ENCODE assay signal across 28 cellular contexts in genomic region chr12:47747115-47747514, GRCh38. TPM values are rescaled to one million over a fixed set of nuclear protein-coding genes. Genes with fewer than 3 reads are reported as not detected.
DNase-seq lines count a peak whose midpoint lies in the region; ATAC-seq and TF ChIP-seq lines count a peak whose summit lies in the region.
"Had no signal": no experiment of that assay in that cellular context is flagged by ENCODE, and none has a peak within 500 bp of the region (broad histone marks: within the 10 kb centered on the region; RNA-seq: fewer than 3 reads in every experiment).

No MANE protein-coding gene starts in this region.

- H3K36me3 Mint-ChIP-seq in endothelial cell (ENCODE audit: low read depth, unreplicated experiment) = peaks cover 52% of the 10 kb centered on the region
- H3K36me3 Mint-ChIP-seq: stimulated activated effector memory CD8-positive, alpha-beta T cell treated with anti-CD3 and anti-CD28 coated beads, Interleukin-12 subunit alpha, Interleukin-12 subunit beta, amount 100 ng/mL, for 72 hours had no signal

- H3K79me1 ChIP-seq in mesendoderm (ENCODE audit: low read length) = peaks cover 2% of the 10 kb centered on the region

- no peak overlapping the region for H3K27ac ChIP-seq in A673 (ENCODE audit: low read depth, low read length, poor library complexity, severe bottlenecking)
- H3K27ac ChIP-seq in Karpas-422 (ENCODE audit: low read length) = no peak overlapping the region
- no peak overlapping the region for H3K27ac ChIP-seq in mesendoderm (ENCODE audit: low read depth, low read length)
- H3K27ac ChIP-seq: heart right ventricle, Peyer's patch, SJSA1, suprapubic skin had no signal

- 0 out of 2 replicates have a peak, but pooled peaks cover 8% of the 10 kb centered on the region for H4K20me1 ChIP-seq in Karpas-422 (ENCODE audit: insufficient read depth, low read depth, low read length)

- no peak overlapping the region for H2AK5ac ChIP-seq in mesendoderm (ENCODE audit: low read length)

- no TSS peak for BruUV-seq in A673 (replicated peaks; lab: Mats Ljungman, UMichigan)

- no peak overlapping the region for H3K27ac Mint-ChIP-seq in endothelial cell (ENCODE audit: unreplicated experiment)
- H3K27ac Mint-ChIP-seq: stimulated activated effector memory CD8-positive, alpha-beta T cell treated with anti-CD3 and anti-CD28 coated beads, Interleukin-12 subunit alpha, Interleukin-12 subunit beta, amount 100 ng/mL, for 72 hours had no signal

- no peak overlapping the region for H3K18ac ChIP-seq in mesendoderm (ENCODE audit: low read length)

- peak; percentile 25 for DNase-seq in A673 (ENCODE audit: low spot score)
- DNase-seq in Karpas-422 = peak; percentile 58
- no peak for DNase-seq in endothelial cell (ENCODE audit: low spot score)
- DNase-seq in left cardiac atrium = no peak
- DNase-seq in NCI-H2171 treated with DMSO at 0.1 percent for 48 hours (lab: John Stamatoyannopoulos, UW) = no peak
- no peak for DNase-seq in mesendoderm
- DNase-seq in pons (ENCODE audit: low spot score) = no peak
- DNase-seq: activated gamma-delta T cell; cerebellar nuclear complex; DMS79; GF-D8; GOT3; heart right ventricle; Kasumi-1; mesenchymal stem cell; NCI-H2029 treated with DMSO at 0.1 percent for 48 hours; NCI-H446 treated with DMSO at 0.1 percent for 48 hours; NK-92 treated with Interleukin-12 subunit alpha and Interleukin-12 subunit beta, amount 100 ng/mL, for 24 hours; occipital lobe; Peyer's patch had no signal

- no peak overlapping the region for H3K56ac ChIP-seq in mesendoderm (ENCODE audit: low read length)

- no peak overlapping the region for H4K8ac ChIP-seq in mesendoderm (ENCODE audit: low read depth, low read length)

- H2AFZ ChIP-seq in Karpas-422 (ENCODE audit: low read length) = no peak overlapping the region

- peaks cover 18% of the 10 kb centered on the region for H3K4me1 Mint-ChIP-seq in endothelial cell (ENCODE audit: unreplicated experiment)

- H3K9me3 ChIP-seq in A673 (ENCODE audit: low read depth, low read length, poor library complexity, severe bottlenecking) (no peaks in the 10 kb centered on the region), Karpas-422 (ENCODE audit: low read length) (no peaks in the 10 kb centered on the region)
- H3K9me3 ChIP-seq: heart right ventricle, Peyer's patch, SJSA1, suprapubic skin had no signal

- no peak overlapping the region for H3K4ac ChIP-seq in mesendoderm (ENCODE audit: low read depth, low read length)

- no peak overlapping the region for H2BK120ac ChIP-seq in mesendoderm (ENCODE audit: low read depth, low read length)

- peaks cover 18% of the 10 kb centered on the region for H3K27me3 Mint-ChIP-seq in endothelial cell (ENCODE audit: unreplicated experiment)

- H3K4me3 Mint-ChIP-seq in endothelial cell (ENCODE audit: unreplicated experiment) = peak overlapping the region; percentile 51
- H3K4me3 Mint-ChIP-seq: stimulated activated effector memory CD8-positive, alpha-beta T cell treated with anti-CD3 and anti-CD28 coated beads, Interleukin-12 subunit alpha, Interleukin-12 subunit beta, amount 100 ng/mL, for 72 hours had no signal

- H3K9me2 ChIP-seq in Karpas-422 (replicated peaks; ENCODE audit: insufficient read depth, low read length) = no peaks in the 10 kb centered on the region

- no peaks in the 10 kb centered on the region for H3K79me2 ChIP-seq in Karpas-422 (ENCODE audit: low read length)
- no peaks in the 10 kb centered on the region for H3K79me2 ChIP-seq in mesendoderm (ENCODE audit: control insufficient read depth, insufficient read depth, low read length)

- CTCF ChIA-PET in A673 (lab: Charles Lee) = no interaction called here

- ATAC-seq in GM18861 (IDR thresholded peaks at IDR 0.05; ENCODE audit: unreplicated experiment) (peak; percentile 42), left cardiac atrium (no peak)
- ATAC-seq: heart right ventricle; stimulated activated effector memory CD8-positive, alpha-beta T cell treated with anti-CD3 and anti-CD28 coated beads, Interleukin-12 subunit alpha, Interleukin-12 subunit beta, amount 100 ng/mL, for 72 hours had no signal

- no peak overlapping the region for H2BK5ac ChIP-seq in mesendoderm (ENCODE audit: low read length)

- no peak overlapping the region for H3K9ac ChIP-seq in Karpas-422 (ENCODE audit: low read length)
- no peak overlapping the region for H3K9ac ChIP-seq in mesendoderm (ENCODE audit: low read length)

- intact Hi-C loops in A673 (cut with micrococcal nuclease; ENCODE audit: unreplicated experiment) (no loop called here), left cardiac atrium (cut with DNase I) (no loop called here)

- H2BK15ac ChIP-seq in mesendoderm (replicated peaks; ENCODE audit: low read depth) = no peak overlapping the region

- TF ChIP-seq CTCF in A673 (conservative IDR thresholded peaks at IDR 0.05; ENCODE audit: low read depth, low read length) = no peak
- no peak for TF ChIP-seq CTCF in endothelial cell (IDR thresholded peaks at IDR 0.05; ENCODE audit: unreplicated experiment)

- H3K4me1 ChIP-seq in A673 (ENCODE audit: insufficient read depth, low read length, poor library complexity, severe bottlenecking) (peaks cover 8% of the 10 kb centered on the region), Karpas-422 (ENCODE audit: low read length) (peaks cover 23% of the 10 kb centered on the region), mesendoderm (ENCODE audit: control insufficient read depth, low read depth, low read length) (peaks cover 2% of the 10 kb centered on the region)
- H3K4me1 ChIP-seq: SJSA1 had no signal

- H3K27me3 ChIP-seq in A673 (replicated peaks; ENCODE audit: insufficient read depth, low read depth, low read length, poor library complexity) (no peaks in the 10 kb centered on the region), Karpas-422 (ENCODE audit: low read length) (no peaks in the 10 kb centered on the region), mesendoderm (ENCODE audit: insufficient read depth, low read length, poor library complexity) (no peaks in the 10 kb centered on the region)
- H3K27me3 ChIP-seq: Peyer's patch, SJSA1, suprapubic skin had no signal

- H3K23ac ChIP-seq in mesendoderm (ENCODE audit: low read length) = no peak overlapping the region

- H3K4me2 ChIP-seq in Karpas-422 (ENCODE audit: low read depth, low read length, poor library complexity, severe bottlenecking) (no peak overlapping the region), mesendoderm (ENCODE audit: low read length) (no peak overlapping the region)

- WGBS in mesendoderm (ENCODE audit: extremely low coverage, insufficient coverage, low lambda C conversion rate) = no CpG with 5 or more reads among the region's 4 CpGs

- no peaks in the 10 kb centered on the region for H3K36me3 ChIP-seq in A673 (ENCODE audit: insufficient read depth, low read length, poor library complexity, severe bottlenecking)
- H3K36me3 ChIP-seq in Karpas-422 (ENCODE audit: insufficient read depth, low read length) = no peaks in the 10 kb centered on the region
- no peaks in the 10 kb centered on the region for H3K36me3 ChIP-seq in mesendoderm (ENCODE audit: control insufficient read depth, insufficient read depth, low read length)
- H3K36me3 ChIP-seq: Peyer's patch, SJSA1 had no signal

- H3K4me3 ChIP-seq in A673 (ENCODE audit: low read depth, low read length, poor library complexity, severe bottlenecking) (no peak overlapping the region), Karpas-422 (ENCODE audit: low read length) (no peak overlapping the region), mesendoderm (ENCODE audit: low read length) (no peak overlapping the region)
- H3K4me3 ChIP-seq: heart right ventricle, Peyer's patch, SJSA1, suprapubic skin had no signal

- POLR2A ChIA-PET in A673 (lab: Charles Lee; ENCODE audit: low non-redundant PET) = no interaction called here

- H3K9me3 Mint-ChIP-seq in endothelial cell (ENCODE audit: unreplicated experiment) = no peaks in the 10 kb centered on the region
- H3K9me3 Mint-ChIP-seq: stimulated activated effector memory CD8-positive, alpha-beta T cell treated with anti-CD3 and anti-CD28 coated beads, Interleukin-12 subunit alpha, Interleukin-12 subunit beta, amount 100 ng/mL, for 72 hours had no signal

- H4K5ac ChIP-seq in mesendoderm (ENCODE audit: low read length) = no peak overlapping the region

RNA-seq across cellular contexts. Expression of gene RAPGEF3, which starts 11.6 kb away (rescaled TPM):
- total RNA-seq in A673 (2021) (4.3 and 5.7 TPM in 2 replicates), endothelial cell (ENCODE audit: unreplicated experiment) (81.5 TPM), left cardiac atrium (10 to 100 TPM; 27.3 to 35.9 TPM)
- 4.4 and 11.9 TPM in 2 replicates for total RNA-seq in Karpas-422 (2014; rRNA removed; shearing (Covaris generic); ENCODE audit: low replicate concordance)
- 7.8 TPM for polyA plus RNA-seq in mesendoderm (2013, experiment 1 of 2)
- 7.4 TPM for polyA plus RNA-seq in mesendoderm (2013, experiment 2 of 2)

RNA-seq across cellular contexts. Expression of gene ENDOU, which starts 21.8 kb away (rescaled TPM):
- total RNA-seq in A673 (2021) = 0.35 and 0.58 TPM in 2 replicates
- 1.2 and 10.7 TPM in 2 replicates for total RNA-seq in Karpas-422 (2014; rRNA removed; shearing (Covaris generic); ENCODE audit: low replicate concordance)
- 1.6 TPM for total RNA-seq in endothelial cell (ENCODE audit: unreplicated experiment)
- total RNA-seq in left cardiac atrium = under 1 TPM; 0.62 to 0.68 TPM
- polyA plus RNA-seq in mesendoderm (2013, experiment 1 of 2) = 0.04 TPM
- polyA plus RNA-seq in mesendoderm (2013, experiment 2 of 2) = 0.03 TPM
- total RNA-seq: A172; epithelial cell of proximal tubule; fibroblast of villous mesenchyme; occipital lobe; Peyer's patch; SJSA1; T-helper 1 cell treated with Interleukin-12 subunit alpha and Interleukin-12 subunit beta and Interleukin-4 antibody, amounts not matched to agents 30 ng/mL and 1 ng/mL, for 36 hours had no signal

RNA-seq across cellular contexts. Expression of gene SLC48A1, which starts 25.9 kb away (rescaled TPM):
- total RNA-seq in A673 (2021) = 39.3 and 39.8 TPM in 2 replicates
- total RNA-seq in Karpas-422 (2014; rRNA removed; shearing (Covaris generic); ENCODE audit: low replicate concordance) = 21.5 and 21.9 TPM in 2 replicates
- 65.5 TPM for total RNA-seq in endothelial cell (ENCODE audit: unreplicated experiment)
- 10 to 100 TPM; 22.1 to 28.9 TPM for total RNA-seq in left cardiac atrium
- polyA plus RNA-seq in mesendoderm (2013, experiment 1 of 2) = 9.6 TPM
- polyA plus RNA-seq in mesendoderm (2013, experiment 2 of 2) = 9.2 TPM

RNA-seq across cellular contexts. Expression of gene RPAP3, which starts 41.3 kb away (rescaled TPM):
- total RNA-seq in A673 (2021) (70.5 and 81.1 TPM in 2 replicates), endothelial cell (ENCODE audit: unreplicated experiment) (36.8 TPM), left cardiac atrium (10 to 100 TPM; 22.7 to 22.8 TPM)
- total RNA-seq in Karpas-422 (2014; rRNA removed; shearing (Covaris generic); ENCODE audit: low replicate concordance) = 38.2 and 47.2 TPM in 2 replicates
- polyA plus RNA-seq in mesendoderm (2013, experiment 1 of 2) = 56.4 TPM
- polyA plus RNA-seq in mesendoderm (2013, experiment 2 of 2) = 57.0 TPM

Comparison
In these comparisons a context has a peak if more than half of its experiments do, and no peak if none do; other contexts are left out.
1. DNase-seq: peak in A673 (single experiment) and Karpas-422 (single experiment); none in endothelial cell (single experiment), left cardiac atrium (single experiment), NCI-H2171 treated with DMSO at 0.1 percent for 48 hours (single experiment), mesendoderm (single experiment) and pons (single experiment).